Comparison of ENCODE assay signal across 16 cellular contexts in genomic region chr1:186236921-186237320, GRCh38. TPM values are rescaled to one million over a fixed set of nuclear protein-coding genes. Genes with fewer than 3 reads are reported as not detected.
A peak's percentile ranks its signal among the peaks of the same experiment; 100 is the strongest.
DNase-seq lines count a peak whose midpoint lies in the region; ATAC-seq, FAIRE-seq and TF ChIP-seq lines count a peak whose summit lies in the region.
"Had no signal": no experiment of that assay in that cellular context is flagged by ENCODE, and none has a peak within 500 bp of the region (broad histone marks: within the 10 kb centered on the region; RNA-seq: fewer than 3 reads in every experiment).

No MANE protein-coding gene starts in this region.

- H3K4me3 Mint-ChIP-seq in glutamatergic neuron (ENCODE audit: unreplicated experiment) = no peak overlapping the region
- H3K4me3 Mint-ChIP-seq: CD4-positive, alpha-beta memory T cell; T-cell had no signal

- no peaks in the 10 kb centered on the region for H3K9me1 ChIP-seq in K562 (ENCODE audit: control insufficient read depth, insufficient read depth, low read length)

- DNase-seq in AG09309 (ENCODE audit: low read depth) (peak; percentile 69), HTR-8/SVneo (ENCODE audit: insufficient read length, low spot score) (peak; percentile 64), K562 (ENCODE audit: extremely low read depth in 1 of 4, low spot score in 3 of 4) (peak in 1 of 4 experiments; percentile 28), kidney epithelial cell (ENCODE audit: low read depth) (peak; percentile 78), NCI-H2029 treated with DMSO at 0.1 percent for 48 hours (lab: John Stamatoyannopoulos, UW) (no peak), medulla oblongata (ENCODE audit: extremely low spot score) (no peak), glutamatergic neuron (no peak)
- DNase-seq in activated effector memory CD4-positive, alpha-beta T cell treated with Interleukin-2 at 50 U/mL for 16 hours = no peak
- DNase-seq: activated CD4-positive, alpha-beta T cell treated with anti-CD3 and anti-CD28 coated beads, Interleukin-2, amount 50 U/mL, for 1 hour; activated naive CD4-positive, alpha-beta T cell treated with anti-CD3 and anti-CD28 coated beads, Interleukin-2, amount 50 U/mL, for 16 hours; CD4-positive, alpha-beta memory T cell; effector CD4-positive, alpha-beta T cell; NCI-H1048; NCI-H526; stimulated activated naive CD8-positive, alpha-beta T cell treated with anti-CD3 and anti-CD28 coated beads, Interleukin-15, Interleukin-2, amounts not matched to agents 100 U/mL and 50 U/mL, for 24 hours; T-cell had no signal

- FAIRE-seq in HTR-8/SVneo (lab: Jason Lieb, UNC) = no peak
- no peak for FAIRE-seq in K562 (lab: Jason Lieb, UNC)

- CTCF ChIA-PET in K562 (lab: Yijun Ruan, JAX; ENCODE audit: low intra/inter-chr PET ratio) = no interaction called here

- no peaks in the 10 kb centered on the region for H3K79me2 ChIP-seq in K562 (ENCODE audit: control insufficient read depth, insufficient read depth, low read length)

- no peak for ATAC-seq in K562
- ATAC-seq: stimulated activated naive CD8-positive, alpha-beta T cell treated with anti-CD3 and anti-CD28 coated beads, Interleukin-15, Interleukin-2, amounts not matched to agents 100 U/mL and 50 U/mL, for 24 hours; T-cell had no signal

- no peaks in the 10 kb centered on the region for H3K36me3 ChIP-seq in K562 (ENCODE audit: control insufficient read depth, insufficient read depth, low read length)
- no peaks in the 10 kb centered on the region for H3K36me3 ChIP-seq in kidney epithelial cell (ENCODE audit: control insufficient read depth, insufficient read depth, low read length)

- TF ChIP-seq RAD21 in K562 (CRISPR knock-in tag; conservative IDR thresholded peaks at IDR 0.05 in 1 of 2, IDR thresholded peaks at IDR 0.05 in 1 of 2) = no peak

- no peak for TF ChIP-seq EP300 in K562 (IDR thresholded peaks at IDR 0.05; ENCODE audit: low read length)

- no peaks in the 10 kb centered on the region for H3K9me3 Mint-ChIP-seq in glutamatergic neuron (ENCODE audit: unreplicated experiment)
- H3K9me3 Mint-ChIP-seq: CD4-positive, alpha-beta memory T cell; T-cell had no signal

- H3K36me3 Mint-ChIP-seq in glutamatergic neuron (ENCODE audit: unreplicated experiment) = no peaks in the 10 kb centered on the region
- H3K36me3 Mint-ChIP-seq: CD4-positive, alpha-beta memory T cell; T-cell had no signal

- POLR2A ChIA-PET in K562 (lab: Yijun Ruan, JAX) = no interaction called here

- H3K27ac Mint-ChIP-seq in glutamatergic neuron (ENCODE audit: unreplicated experiment) = no peak overlapping the region
- H3K27ac Mint-ChIP-seq: CD4-positive, alpha-beta memory T cell; T-cell had no signal

- H3K27ac ChIP-seq in K562 (ENCODE audit: extremely low read depth, low read depth, low read length) = no peak overlapping the region

- H3K4me1 Mint-ChIP-seq in glutamatergic neuron (ENCODE audit: low read depth, unreplicated experiment) = no peaks in the 10 kb centered on the region
- H3K4me1 Mint-ChIP-seq: CD4-positive, alpha-beta memory T cell; T-cell had no signal

- WGBS in K562 (ENCODE audit: insufficient coverage, low coverage, missing lambda C conversion rate) = 0% methylated on average over 3 of the region's 3 CpGs

- in situ Hi-C loops in K562 (cut with MboI) = no loop called here

- no peak overlapping the region for H3K4me2 ChIP-seq in K562 (ENCODE audit: insufficient read depth, low read length)

- H3K27me3 ChIP-seq in K562 (ENCODE audit: control insufficient read depth in 2 of 2, insufficient read depth in 2 of 2, low read length in 2 of 2) (no peaks in the 10 kb centered on the region; a peak in 1 of 5 replicates), kidney epithelial cell (ENCODE audit: control insufficient read depth, insufficient read depth, low read length) (no peaks in the 10 kb centered on the region)

- TF ChIP-seq CTCF in AG09309 (IDR thresholded peaks at IDR 0.05; ENCODE audit: control insufficient read depth, insufficient read depth, low read depth, low read length, missing control alignments) (no peak), K562 (IDR thresholded peaks at IDR 0.05 in 2 of 3, conservative IDR thresholded peaks at IDR 0.05 in 1 of 3; ENCODE audit: insufficient read depth in 2 of 3, low read depth in 1 of 3, low read length in 3 of 3) (no peak), kidney epithelial cell (IDR thresholded peaks at IDR 0.05; ENCODE audit: insufficient read depth, low read length, poor library complexity, severe bottlenecking) (no peak), glutamatergic neuron (IDR thresholded peaks at IDR 0.05; ENCODE audit: partially characterized antibody, unreplicated experiment) (no peak)

- no TSS peak for BruUV-seq in K562 (replicated peaks; lab: Mats Ljungman, UMichigan)

- no peaks in the 10 kb centered on the region for H4K20me1 ChIP-seq in K562 (replicated peaks; ENCODE audit: control insufficient read depth, insufficient read depth, low read length)

- H2AFZ ChIP-seq in K562 (ENCODE audit: low read depth, low read length) = no peak overlapping the region

- H3K27me3 Mint-ChIP-seq in glutamatergic neuron (ENCODE audit: unreplicated experiment) = no peaks in the 10 kb centered on the region

- H3K9ac ChIP-seq in K562 (ENCODE audit: insufficient read depth in 1 of 2, low read depth in 2 of 2, low read length in 2 of 2) = no peak overlapping the region

- intact Hi-C loops in K562 (cut with micrococcal nuclease) = no loop called here

- no peaks in the 10 kb centered on the region for H3K9me3 ChIP-seq in K562 (replicated peaks; ENCODE audit: control insufficient read depth, insufficient read depth, low read depth, low read length)

- TF ChIP-seq POLR2A in K562 (conservative IDR thresholded peaks at IDR 0.05) = no peak

- no peaks in the 10 kb centered on the region for H3K4me1 ChIP-seq in K562 (replicated peaks in 1 of 2; ENCODE audit: control insufficient read depth in 2 of 2, insufficient read depth in 2 of 2, low read length in 2 of 2)

- H3K4me3 ChIP-seq in AG09309 (ENCODE audit: control insufficient read depth, low read depth, low read length) (no peak overlapping the region), K562 (no peak overlapping the region), kidney epithelial cell (ENCODE audit: low read depth, low read length) (no peak overlapping the region)

TF ChIP-seq in K562, 482 proteins besides CTCF, POLR2A, EP300 and RAD21 (continues in another document):
- no peak for TF ChIP-seq GATAD2B (IDR thresholded peaks at IDR 0.05; ENCODE audit: borderline replicate concordance)
- TF ChIP-seq JUN (IDR thresholded peaks at IDR 0.05; ENCODE audit: borderline replicate concordance, low read depth, low read length) = peak; percentile 78
- TF ChIP-seq JUN (CRISPR knock-in tag; IDR thresholded peaks at IDR 0.05; ENCODE audit: borderline replicate concordance) = no peak
- TF ChIP-seq HDGF (IDR thresholded peaks at IDR 0.05) = no peak
- peak; percentile 77 for TF ChIP-seq ATF3 (IDR thresholded peaks at IDR 0.05)
- no peak for TF ChIP-seq ATF3 (CRISPR knock-in tag; conservative IDR thresholded peaks at IDR 0.05)
- TF ChIP-seq ZBTB17 (CRISPR knock-in tag; IDR thresholded peaks at IDR 0.05) = no peak
- peak; percentile 62; the same call in 1 of the 2 replicates for TF ChIP-seq EHMT2 (IDR thresholded peaks at IDR 0.05)

RNA-seq across cellular contexts. Expression of gene PRG4, which starts 59.2 kb away (rescaled TPM):
- not detected in 2 replicates for total RNA-seq in K562 (2011; cell fraction: chromatin; rRNA removed; ENCODE audit: low replicate concordance)
- total RNA-seq in K562 (2011; cell fraction: nucleolus; rRNA removed) = not detected in 2 replicates
- total RNA-seq in K562 (2011; cell fraction: nucleoplasm; rRNA removed) = not detected in 2 replicates
- not detected in 2 replicates for total RNA-seq in K562 (2014; rRNA removed)
- total RNA-seq in K562 (2014; rRNA removed; fragmentation: Illumina TruSeq; extraction: Trizol) = not detected in 2 replicates
- total RNA-seq in K562 (2015; rRNA removed; fragmentation: Illumina TruSeq; extraction: Trizol) = not detected in 2 replicates
- 0.07 TPM in 2 replicates for total RNA-seq in K562 (2021)
- polyA plus RNA-seq in K562 (2011; rRNA removed) = 0.13 and 0.18 TPM in 2 replicates
- not detected in 2 replicates for polyA plus RNA-seq in K562 (2011; cell fraction: cytosol; rRNA removed)
- polyA plus RNA-seq in K562 (2011; cell fraction: nucleus; rRNA removed) = 0.03 TPM in 2 replicates
- polyA plus RNA-seq in K562 (2012) = 0.05 TPM in 1 of 2 replicates, not detected in the other
- not detected in 2 replicates for polyA plus RNA-seq in K562 (2014; fragmentation: Illumina TruSeq; extraction: Trizol)
- polyA plus RNA-seq in K562 (2014; fragmentation: Nextera tagmentation; extraction: Ambion mirVana) = under 1 TPM; 0.04 to 0.06 TPM
- polyA plus RNA-seq in K562 (2014; rRNA removed) = 0.08 TPM in 1 of 2 replicates, not detected in the other
- polyA minus RNA-seq in K562 (2011; rRNA and poly(A)+ RNA removed) = not detected in 2 replicates
- not detected in 2 replicates for polyA minus RNA-seq in K562 (2011; cell fraction: cytosol; rRNA and poly(A)+ RNA removed)
- polyA minus RNA-seq in K562 (2011; cell fraction: nucleus; rRNA and poly(A)+ RNA removed) = 0.11 TPM in 1 of 2 replicates, not detected in the other
- not detected in 2 replicates for total RNA-seq in kidney epithelial cell
- not detected for total RNA-seq in glutamatergic neuron (ENCODE audit: unreplicated experiment)

Comparison
In these comparisons a context has a peak if more than half of its experiments do, and no peak if none do; other contexts are left out.
1. DNase-seq: peak in AG09309 (single experiment), HTR-8/SVneo (single experiment) and kidney epithelial cell (single experiment); none in NCI-H2029 treated with DMSO at 0.1 percent for 48 hours (single experiment), activated effector memory CD4-positive, alpha-beta T cell treated with Interleukin-2 at 50 U/mL for 16 hours (single experiment), medulla oblongata (single experiment) and glutamatergic neuron (single experiment).